In the genomic region with DNA sequence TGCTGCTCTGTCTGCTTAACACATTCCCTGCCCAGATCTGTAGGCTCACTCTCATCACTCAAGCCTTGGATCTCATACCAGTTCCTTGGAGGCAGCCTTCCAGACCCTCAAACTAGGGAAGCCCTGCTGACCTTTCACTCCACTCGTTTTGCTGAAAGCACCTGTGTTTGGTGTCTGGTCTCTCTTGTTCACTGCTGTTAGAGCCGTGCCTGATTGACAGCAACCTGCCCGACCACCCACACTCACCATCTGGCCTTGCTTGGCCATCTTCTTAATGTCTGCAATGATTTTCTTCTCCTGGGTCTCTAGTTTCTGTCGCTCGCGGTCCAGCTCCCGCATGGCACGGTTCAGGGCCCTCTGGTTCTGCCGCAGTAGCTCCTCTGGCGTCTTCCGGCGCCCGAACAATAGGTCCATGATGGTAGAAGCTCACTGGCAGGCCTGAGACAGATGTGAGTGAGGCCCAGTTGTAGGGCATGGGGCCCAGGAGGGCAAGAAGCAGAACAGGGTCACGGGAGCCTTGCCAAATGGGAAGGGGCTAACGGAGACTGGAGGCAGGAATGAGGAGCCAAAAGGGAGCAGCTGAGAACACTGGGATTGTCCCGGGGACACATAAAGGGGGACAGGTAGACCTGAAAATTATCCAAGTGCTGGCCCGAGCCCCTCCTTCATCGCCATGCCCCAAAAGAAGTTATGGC, we compare ENCODE assay signal across 1 cellular context.
TF ChIP-seq lines count a peak whose summit lies in the region.

No MANE protein-coding gene starts in this region.

TF ChIP-seq in HEK293, 187 proteins besides CTCF, POLR2A, EP300 and RAD21:
- TF ChIP-seq PRDM10 (tag by site-specific recombination; IDR thresholded peaks at IDR 0.05) (peak; percentile 95), ZNF426 (tag by site-specific recombination; IDR thresholded peaks at IDR 0.05) (no peak), ZEB2 (tag by site-specific recombination; IDR thresholded peaks at IDR 0.05) (no peak), ZNF335 (tag by site-specific recombination; conservative IDR thresholded peaks at IDR 0.05) (peak; percentile 23)
